In genomic region chr13:44989071-44989889, GRCh38 we compare ENCODE assay signal across 8 cellular contexts. TPM values are rescaled to one million over a fixed set of nuclear protein-coding genes. Genes with fewer than 3 reads are reported as not detected.
A peak's percentile ranks its signal among the peaks of the same experiment; 100 is the strongest.
DNase-seq lines count a peak whose midpoint lies in the region; TF ChIP-seq lines count a peak whose summit lies in the region.

TSS of gene GPALPP1 (plus strand) at chr13:44989538. CDS start at chr13:44989655, 117 bp downstream.
TSS of gene NUFIP1 (minus strand) at chr13:44989471. CDS start at chr13:44989436, 35 bp downstream.

- peak; percentile 84 for DNase-seq in GM04504 (ENCODE audit: low read depth)
- DNase-seq in HFF-Myc (ENCODE audit: extremely low read depth, low read depth): peak; percentile 88
- peak; percentile 86 for DNase-seq in MV-4-11 (lab: John Stamatoyannopoulos, UW)
- peak; percentile 91 for DNase-seq in SK-N-DZ (ENCODE audit: low spot score)
- DNase-seq in activated naive CD4-positive, alpha-beta T cell treated with anti-CD3 and anti-CD28 coated beads, Interleukin-2, amount 50 U/mL, for 16 hours: peak; percentile 91
- DNase-seq in glomerular visceral epithelial cell (ENCODE audit: extremely low spot score): peak; percentile 88
- DNase-seq in occipital lobe (lab: John Stamatoyannopoulos, UW): peak; percentile 92
- peak; percentile 99 for DNase-seq in testis

- H3K36me3 ChIP-seq in testis (ENCODE audit: low read depth, missing control alignments): no peaks in the 10 kb centered on the region

- no peak for TF ChIP-seq POLR2A in testis (IDR thresholded peaks at IDR 0.05)

- no peak for TF ChIP-seq CTCF in HFF-Myc (IDR thresholded peaks at IDR 0.05; ENCODE audit: low read depth, low read length, missing control alignments)
- TF ChIP-seq CTCF in testis (IDR thresholded peaks at IDR 0.05): no peak

- H3K9me3 ChIP-seq in testis: no peaks in the 10 kb centered on the region

- H3K4me1 ChIP-seq in testis: peaks cover 20% of the 10 kb centered on the region

- H3K4me3 ChIP-seq in HFF-Myc (replicated peaks; ENCODE audit: low read depth, low read length) (peak within 1 kb of the TSS; percentile 98), testis (peak within 1 kb of the TSS; percentile 98 to 99)

- no peaks in the 10 kb centered on the region for H3K27me3 ChIP-seq in testis

- intact Hi-C loops in testis (cut with DNase I; ENCODE audit: low total_unique reads): no loop called here

- peak within 1 kb of the TSS; percentile 85 to 88 for H3K27ac ChIP-seq in testis

- WGBS in testis, 2 donors: 0 to 1% methylated on average over 43 to 66 of the region's 66 CpGs

RNA-seq across cellular contexts. Expression of gene GPALPP1, which starts in this region (rescaled TPM):
- polyA plus RNA-seq in SK-N-DZ (2014; cell fraction: cytosol; rRNA removed): 36.0 and 48.6 TPM in 2 replicates
- 51.3 and 60.7 TPM in 2 replicates for polyA plus RNA-seq in SK-N-DZ (2014; cell fraction: nucleus; rRNA removed)
- total RNA-seq in occipital lobe (48.2 TPM), testis (10 to 100 TPM; 33.8 to 41.3 TPM)
- polyA plus RNA-seq in testis (ENCODE audit: insufficient read depth, low read depth, low replicate concordance): 18.3 TPM

RNA-seq across cellular contexts. Expression of gene NUFIP1, which starts in this region (rescaled TPM):
- polyA plus RNA-seq in SK-N-DZ (2014; cell fraction: cytosol; rRNA removed): 8.3 and 8.8 TPM in 2 replicates
- 4.3 and 5.7 TPM in 2 replicates for polyA plus RNA-seq in SK-N-DZ (2014; cell fraction: nucleus; rRNA removed)
- total RNA-seq in occipital lobe (7.5 TPM), testis (1 to 10 TPM; 7.6 to 8.3 TPM)
- polyA plus RNA-seq in testis (ENCODE audit: insufficient read depth, low read depth, low replicate concordance): 7.9 TPM

Comparison
In these comparisons a context has a peak if more than half of its experiments do, and no peak if none do; other contexts are left out.
1. Peak in every context shown above with its lines: DNase-seq, H3K4me3 ChIP-seq and H3K27ac ChIP-seq.